Comparison of ENCODE assay signal across 18 cellular contexts in genomic region chr1:161932668-161933067, GRCh38.
A peak's percentile ranks its signal among the peaks of the same experiment; 100 is the strongest.
DNase-seq lines count a peak whose midpoint lies in the region; ATAC-seq and TF ChIP-seq lines count a peak whose summit lies in the region.
"Had no signal": no experiment of that assay in that cellular context is flagged by ENCODE, and none has a peak within 500 bp of the region (broad histone marks: within the 10 kb centered on the region; RNA-seq: fewer than 3 reads in every experiment).

No MANE protein-coding gene starts in this region.

- peak overlapping the region; percentile 34 for H2AFZ ChIP-seq in osteoblast (ENCODE audit: low read length)
- H2AFZ ChIP-seq: GM23338, PC-9 had no signal

- no peaks in the 10 kb centered on the region for H3K27me3 ChIP-seq in CD4-positive, alpha-beta T cell (ENCODE audit: control insufficient read depth, insufficient read depth, low read length)
- no peaks in the 10 kb centered on the region for H3K27me3 ChIP-seq in osteoblast (ENCODE audit: insufficient read depth, low read length)
- no peaks in the 10 kb centered on the region for H3K27me3 ChIP-seq in testis
- H3K27me3 ChIP-seq: colonic mucosa had no signal

- H3K27ac Mint-ChIP-seq in CD4-positive, alpha-beta T cell = peak overlapping the region; percentile 79
- H3K27ac Mint-ChIP-seq: GM23338 had no signal

- H3K27me3 Mint-ChIP-seq in CD4-positive, alpha-beta T cell = no peaks in the 10 kb centered on the region

- CTCF ChIA-PET in CD4-positive, alpha-beta T cell (lab: Charles Lee) = interaction anchor here (0.6 kb wide), 1 partner anchor 108 kb away, joined by 3 read pairs; no protein-coding TSS in a partner anchor

- H3K4me1 ChIP-seq in osteoblast (ENCODE audit: insufficient read depth, low read length) (peaks cover 16% of the 10 kb centered on the region), testis (no peaks in the 10 kb centered on the region)
- H3K4me1 ChIP-seq: colonic mucosa had no signal

- POLR2A ChIA-PET in CD4-positive, alpha-beta T cell (lab: Charles Lee) = no interaction called here

- 62 to 68% methylated on average over 2 of the region's 2 CpGs for WGBS in testis, 2 donors

- H3K79me2 ChIP-seq in osteoblast (ENCODE audit: insufficient read depth, low read length) = no peaks in the 10 kb centered on the region

- peaks cover 31% of the 10 kb centered on the region for H3K36me3 Mint-ChIP-seq in CD4-positive, alpha-beta T cell (ENCODE audit: low read depth)

- H3K36me3 ChIP-seq in osteoblast (ENCODE audit: insufficient read depth, low read length) (no peaks in the 10 kb centered on the region), testis (ENCODE audit: low read depth, missing control alignments) (no peaks in the 10 kb centered on the region)
- H3K36me3 ChIP-seq: colonic mucosa had no signal

- peak overlapping the region; percentile 25 for H3K27ac ChIP-seq in CD4-positive, alpha-beta T cell (ENCODE audit: low read depth, low read length)
- H3K27ac ChIP-seq in osteoblast (ENCODE audit: low read depth, low read length) (no peak overlapping the region), testis (no peak overlapping the region)
- H3K27ac ChIP-seq: colonic mucosa, PC-9, VCaP had no signal

- no peak for TF ChIP-seq POLR2A in testis (IDR thresholded peaks at IDR 0.05)

- H3K9me3 Mint-ChIP-seq in CD4-positive, alpha-beta T cell = no peaks in the 10 kb centered on the region
- H3K9me3 Mint-ChIP-seq: GM23338 had no signal

- intact Hi-C loops in CD4-positive, alpha-beta T cell (cut with DNase I, micrococcal nuclease) = no loop called here
- intact Hi-C loops in testis (cut with DNase I; ENCODE audit: low total_unique reads) = no loop called here

- H3K9me3 ChIP-seq in CD4-positive, alpha-beta T cell (ENCODE audit: control insufficient read depth, low read length) = no peaks in the 10 kb centered on the region
- no peaks in the 10 kb centered on the region for H3K9me3 ChIP-seq in osteoblast (ENCODE audit: low read depth, low read length)
- H3K9me3 ChIP-seq in testis = no peaks in the 10 kb centered on the region
- H3K9me3 ChIP-seq: colonic mucosa had no signal

- no peak for DNase-seq in CD4-positive, alpha-beta T cell
- DNase-seq in MV-4-11 (lab: John Stamatoyannopoulos, UW) (peak; percentile 39), globus pallidus (ENCODE audit: low spot score) (peak; percentile 30), osteoblast (ENCODE audit: insufficient read length, low spot score, missing footprints) (no peak), testis (no peak), cerebellar nuclear complex (lab: John Stamatoyannopoulos, UW) (no peak)
- DNase-seq: activated CD4-positive, alpha-beta T cell treated with anti-CD3 and anti-CD28 coated beads, Interleukin-2, amount 50 U/mL, for 4 hours; activated naive CD4-positive, alpha-beta T cell; colonic mucosa; DMS79; hippocampal formation; KBM-7; NCI-H1930; PC-9; T-helper 2 cell had no signal

- peaks cover 72% of the 10 kb centered on the region for H3K4me1 Mint-ChIP-seq in CD4-positive, alpha-beta T cell (ENCODE audit: low read depth)
- H3K4me1 Mint-ChIP-seq: GM23338 had no signal

- no peak overlapping the region for H3K4me3 ChIP-seq in osteoblast (ENCODE audit: insufficient read depth, low read length)
- H3K4me3 ChIP-seq in testis = no peak overlapping the region
- H3K4me3 ChIP-seq: colonic mucosa, GM23338, PC-9 had no signal

- H4K20me1 ChIP-seq in osteoblast (ENCODE audit: insufficient read depth, low read length) = no peaks in the 10 kb centered on the region

- H3K4me2 ChIP-seq in osteoblast (ENCODE audit: insufficient read depth, low read length) = no peak overlapping the region
- H3K4me2 ChIP-seq: GM23338, PC-9 had no signal

- TF ChIP-seq CTCF in CD4-positive, alpha-beta T cell (IDR thresholded peaks at IDR 0.05) = no peak
- TF ChIP-seq CTCF in osteoblast (IDR thresholded peaks at IDR 0.05; ENCODE audit: extremely low read depth, low read depth, low read length) (no peak), testis (IDR thresholded peaks at IDR 0.05) (no peak)

- peak overlapping the region; percentile 47 for H3K4me3 Mint-ChIP-seq in CD4-positive, alpha-beta T cell
- H3K4me3 Mint-ChIP-seq: GM23338 had no signal

- no peak for ATAC-seq in CD4-positive, alpha-beta T cell (ENCODE audit: poor library complexity)
- ATAC-seq in HG03342 (IDR thresholded peaks at IDR 0.05; ENCODE audit: unreplicated experiment) = no peak
- ATAC-seq: GM23338 had no signal

Comparison
In these comparisons a context has a peak if more than half of its experiments do, and no peak if none do; other contexts are left out.
1. DNase-seq: peak in MV-4-11 (single experiment) and globus pallidus (single experiment); none in CD4-positive, alpha-beta T cell (0 of 10), osteoblast (single experiment), testis (single experiment) and cerebellar nuclear complex (0 of 2).